In the genomic region with DNA sequence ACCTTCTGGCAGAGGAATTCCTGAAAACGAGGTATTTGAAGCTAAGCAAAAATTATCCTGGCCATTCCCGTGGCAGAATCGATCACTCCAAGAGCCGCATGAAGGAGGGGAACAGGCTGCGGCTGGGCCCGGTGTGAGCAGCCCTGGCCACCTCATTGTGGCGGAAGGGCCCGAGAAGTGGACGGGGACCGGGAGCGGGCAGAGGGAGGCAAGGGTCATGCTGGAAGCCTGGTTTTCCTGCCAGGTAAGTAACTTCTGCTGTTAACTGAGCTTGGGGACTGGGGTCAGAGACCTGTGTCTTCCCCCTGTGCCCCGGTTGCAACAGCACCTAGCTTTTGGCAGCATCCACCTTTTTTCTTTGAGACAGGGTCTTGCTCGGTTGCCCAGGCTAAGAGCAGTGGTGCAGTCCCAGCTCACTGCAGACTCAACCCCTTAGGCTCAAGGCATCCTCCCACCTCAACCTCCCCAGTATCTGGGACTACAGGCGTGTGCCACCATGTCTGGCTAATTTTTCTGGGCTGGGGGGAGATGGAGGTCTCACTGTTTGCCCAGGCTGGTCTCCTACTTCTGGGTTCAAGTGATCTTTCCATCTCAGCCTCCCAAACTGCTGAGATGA, we compare ENCODE assay signal across 19 cellular contexts.
DNase-seq lines count a peak whose midpoint lies in the region; ATAC-seq and TF ChIP-seq lines count a peak whose summit lies in the region.
"Had no signal": no experiment of that assay in that cellular context is flagged by ENCODE, and none has a peak within 500 bp of the region (broad histone marks: within the 10 kb centered on the region; RNA-seq: fewer than 3 reads in every experiment).

No MANE protein-coding gene starts in this region.

- peaks cover 89% of the 10 kb centered on the region for H3K4me1 ChIP-seq in OCI-LY7 (ENCODE audit: insufficient read depth, low read length, poor library complexity, severe bottlenecking)
- H3K4me1 ChIP-seq in right lobe of liver: peaks cover 0 to 24% (median 4%) of the 10 kb centered on the region in 4 donors
- peaks cover 0 to 25% (median 8%) of the 10 kb centered on the region in 6 donors for H3K4me1 ChIP-seq in spleen

- TF ChIP-seq POLR2A in right lobe of liver (IDR thresholded peaks at IDR 0.05) (no peak), spleen (IDR thresholded peaks at IDR 0.05) (no peak)

- H3K9me3 ChIP-seq in OCI-LY7 (ENCODE audit: low read length) (no peaks in the 10 kb centered on the region), right lobe of liver (no peaks in the 10 kb centered on the region), spleen (no peaks in the 10 kb centered on the region)

- no peak overlapping the region for H3K4me3 ChIP-seq in OCI-LY7 (ENCODE audit: low read depth, low read length, poor library complexity, severe bottlenecking)
- H3K4me3 ChIP-seq in right lobe of liver: no peak overlapping the region
- H3K4me3 ChIP-seq in spleen: no peak overlapping the region

- no peak for TF ChIP-seq CTCF in C4-2B (conservative IDR thresholded peaks at IDR 0.05)
- TF ChIP-seq CTCF in OCI-LY7 (conservative IDR thresholded peaks at IDR 0.05; ENCODE audit: low read length): no peak
- TF ChIP-seq CTCF in right lobe of liver (IDR thresholded peaks at IDR 0.05): no peak
- no peak for TF ChIP-seq CTCF in spleen (IDR thresholded peaks at IDR 0.05 in 8 of 11, conservative IDR thresholded peaks at IDR 0.05 in 3 of 11)

- H3K4me2 ChIP-seq in OCI-LY7 (ENCODE audit: low read length): peak overlapping the region; percentile 75

- CTCF ChIA-PET in OCI-LY7 (lab: Charles Lee; ENCODE audit: unreplicated experiment): interaction anchor here (0.6 to 2.0 kb wide), 2 partner anchors 8 to 46 kb away, joined by 3 to 8 read pairs; no protein-coding TSS in a partner anchor

- peak overlapping the region; percentile 86 for H2AFZ ChIP-seq in OCI-LY7 (ENCODE audit: low read length)

- no peaks in the 10 kb centered on the region for H4K20me1 ChIP-seq in OCI-LY7 (ENCODE audit: insufficient read depth, low read length)

- 30% methylated on average over 12 of the region's 14 CpGs for WGBS in right lobe of liver (ENCODE audit: insufficient coverage, low coverage, low lambda C conversion rate, missing lambda C conversion rate)
- WGBS in spleen, 5 donors: 81 to 89% (median 85%) methylated on average over 14 of the region's 14 CpGs

- H3K27ac ChIP-seq in C4-2B (peak overlapping the region; percentile 59), OCI-LY7 (ENCODE audit: low read depth, low read length, poor library complexity, severe bottlenecking) (peak overlapping the region; percentile 82), right lobe of liver (no peak overlapping the region), spleen (no peak overlapping the region)

- DNase-seq in OCI-LY7 (ENCODE audit: low spot score) (no peak), right lobe of liver (peak in 1 of 3 donors; percentile 54), spleen (peak; percentile 41), NCI-H187 (lab: John Stamatoyannopoulos, UW) (no peak), HUDEP-2 (lab: John Stamatoyannopoulos, UW; ENCODE audit: unreplicated experiment in 76 of 76) (no peak)
- DNase-seq: C1 segment of cervical spinal cord, Calu3, HCEC 1CT, KBM-7, NCI-H1105 treated with DMSO at 0.1 percent for 48 hours, NCI-H146, NCI-H2029 treated with DMSO at 0.1 percent for 48 hours, NCI-H446 treated with DMSO at 0.1 percent for 48 hours, NCI-H526, NCI-H82, SHP77 treated with DMSO at 0.1 percent for 48 hours had no signal

- ATAC-seq in right lobe of liver (peak; percentile 49 to 75 (median 70)), HG03565 (IDR thresholded peaks at IDR 0.05; ENCODE audit: unreplicated experiment) (no peak)
- ATAC-seq: Panc1 had no signal

- peaks cover under 1% of the 10 kb centered on the region; the same call in 1 of the 2 replicates for H3K79me2 ChIP-seq in OCI-LY7 (ENCODE audit: insufficient read depth, low read depth, low read length)

- POLR2A ChIA-PET in OCI-LY7 (lab: Charles Lee): interaction anchor here (0.8 to 3.4 kb wide), 11 partner anchors 7 to 179 kb away, joined by 3 to 23 read pairs (median 4); no protein-coding TSS in a partner anchor

- no peaks in the 10 kb centered on the region for H3K9me2 ChIP-seq in OCI-LY7 (ENCODE audit: insufficient read depth, low read length)

- no TSS peak for BruUV-seq in OCI-LY7 (replicated peaks; lab: Mats Ljungman, UMichigan)

- intact Hi-C loops in OCI-LY7 (cut with micrococcal nuclease; ENCODE audit: unreplicated experiment): loop anchor here (5.0 kb wide), 1 partner anchor 72 kb away; no protein-coding TSS in a partner anchor
- intact Hi-C loops in right lobe of liver (cut with DNase I): no loop called here
- intact Hi-C loops in spleen (cut with DNase I; ENCODE audit: low total_unique reads): no loop called here

- H3K36me3 ChIP-seq in OCI-LY7 (ENCODE audit: insufficient read depth, low read length): no peaks in the 10 kb centered on the region
- H3K36me3 ChIP-seq in right lobe of liver: no peaks in the 10 kb centered on the region
- no peaks in the 10 kb centered on the region for H3K36me3 ChIP-seq in spleen

- H3K27me3 ChIP-seq in right lobe of liver (no peaks in the 10 kb centered on the region), spleen (replicated peaks in 1 of 7) (peaks cover 0 to 41% (median 0%) of the 10 kb centered on the region in 7 donors)

Comparison
In these comparisons a context has a peak if more than half of its experiments do, and no peak if none do; other contexts are left out.
1. H3K27ac ChIP-seq: peak in C4-2B (single experiment) and OCI-LY7 (single experiment); none in right lobe of liver (0 of 3) and spleen (0 of 8).